9 cellular contexts compared by ENCODE assay signal in the genomic region with DNA sequence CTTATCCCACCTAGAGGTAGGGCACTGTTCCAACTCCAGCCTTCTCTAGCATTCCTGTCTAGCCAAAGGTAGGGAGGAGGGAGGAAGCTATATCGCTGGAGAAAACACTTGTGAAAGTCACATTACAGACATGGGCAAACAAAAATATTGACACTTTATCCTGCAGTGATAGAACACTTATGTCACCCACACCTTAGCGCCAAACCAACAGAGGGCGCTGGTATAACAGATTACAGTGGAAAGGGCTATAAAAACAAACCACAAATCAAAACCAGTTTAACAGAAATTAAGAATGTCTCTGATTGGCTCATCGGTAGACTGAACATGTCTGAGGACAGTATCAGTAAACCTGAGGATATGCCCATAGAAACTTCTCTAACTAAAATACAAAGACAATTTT.
DNase-seq lines count a peak whose midpoint lies in the region; ATAC-seq and TF ChIP-seq lines count a peak whose summit lies in the region.
"Had no signal": no experiment of that assay in that cellular context is flagged by ENCODE, and none has a peak within 500 bp of the region (broad histone marks: within the 10 kb centered on the region; RNA-seq: fewer than 3 reads in every experiment).

No MANE protein-coding gene starts in this region.

- DNase-seq in CMK (ENCODE audit: low read depth) (peak; percentile 24), NCI-H82 (lab: John Stamatoyannopoulos, UW) (peak; percentile 69), fibroblast of peridontal ligament (ENCODE audit: extremely low read depth) (peak; percentile 27), HuH-7.5 (ENCODE audit: low spot score) (no peak), NCI-H1105 (lab: John Stamatoyannopoulos, UW) (no peak), NCI-H2107 treated with DMSO at 0.1 percent for 48 hours (lab: John Stamatoyannopoulos, UW; ENCODE audit: unreplicated experiment) (no peak), esophagus squamous epithelium (lab: John Stamatoyannopoulos, UW) (no peak)
- DNase-seq: T-helper 17 cell had no signal

- H3K36me3 ChIP-seq in esophagus squamous epithelium: no peaks in the 10 kb centered on the region

- H3K9me3 ChIP-seq in esophagus squamous epithelium: no peaks in the 10 kb centered on the region

- no peaks in the 10 kb centered on the region for H3K4me1 ChIP-seq in esophagus squamous epithelium

- no peaks in the 10 kb centered on the region for H3K27me3 ChIP-seq in esophagus squamous epithelium

- ATAC-seq in GM19463 (IDR thresholded peaks at IDR 0.05; ENCODE audit: unreplicated experiment): peak; percentile 68
- ATAC-seq: T-helper 17 cell had no signal

- WGBS in esophagus squamous epithelium, 2 donors: 45 to 55% methylated on average over 4 of the region's 4 CpGs

- TF ChIP-seq CTCF in esophagus squamous epithelium (IDR thresholded peaks at IDR 0.05): peak in 1 of 6 experiments; percentile 26

- no peak overlapping the region for H3K27ac ChIP-seq in esophagus squamous epithelium

- intact Hi-C loops in esophagus squamous epithelium (cut with DNase I): no loop called here

- no peak overlapping the region for H3K4me3 ChIP-seq in esophagus squamous epithelium

- no peak for TF ChIP-seq POLR2A in esophagus squamous epithelium (IDR thresholded peaks at IDR 0.05)

Comparison
In these comparisons a context has a peak if more than half of its experiments do, and no peak if none do; other contexts are left out.
1. DNase-seq: peak in CMK (single experiment), NCI-H82 (single experiment) and fibroblast of peridontal ligament (single experiment); none in HuH-7.5 (single experiment), NCI-H1105 (single experiment), NCI-H2107 treated with DMSO at 0.1 percent for 48 hours (single experiment) and esophagus squamous epithelium (single experiment).